In the genomic region with DNA sequence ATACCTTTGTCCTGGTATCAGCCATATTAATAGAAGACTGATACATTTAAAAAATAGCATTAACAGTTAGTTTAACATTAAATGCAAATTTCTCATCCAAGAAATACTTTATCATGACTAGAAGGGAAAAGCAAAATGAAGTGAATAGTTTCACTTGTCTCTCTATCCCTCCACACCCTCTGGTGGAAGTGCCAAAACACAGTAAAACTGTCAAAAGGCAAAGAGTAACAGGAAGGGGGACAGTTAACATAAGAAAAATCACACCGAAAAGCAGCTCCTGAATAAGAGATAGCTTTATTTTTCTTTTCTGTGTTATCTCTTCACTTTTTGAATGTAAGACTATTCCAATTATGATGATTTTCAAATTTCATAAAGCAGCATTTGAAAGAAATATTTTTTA, we compare ENCODE assay signal across 10 cellular contexts.
DNase-seq lines count a peak whose midpoint lies in the region; TF ChIP-seq lines count a peak whose summit lies in the region.
"Had no signal": no experiment of that assay in that cellular context is flagged by ENCODE, and none has a peak within 500 bp of the region (broad histone marks: within the 10 kb centered on the region; RNA-seq: fewer than 3 reads in every experiment).

No MANE protein-coding gene starts in this region.

- H3K4me3 ChIP-seq in AG10803 (ENCODE audit: low read length) = no peak overlapping the region
- H3K4me3 ChIP-seq: gastrocnemius medialis had no signal

- DNase-seq in AG10803 (ENCODE audit: low read depth) = no peak
- no peak for DNase-seq in GM10266 (ENCODE audit: extremely low spot score)
- DNase-seq in NOMO-1 treated with DMSO at 0.1 percent for 48 hours (lab: John Stamatoyannopoulos, UW; ENCODE audit: unreplicated experiment) = peak; percentile 48
- DNase-seq in glomerular visceral epithelial cell (ENCODE audit: extremely low spot score) = peak; percentile 8
- no peak for DNase-seq in NCI-H510A (lab: John Stamatoyannopoulos, UW)
- DNase-seq in middle frontal gyrus (ENCODE audit: extremely low spot score, low spot score) = no peak
- no peak for DNase-seq in NCI-H2107 treated with DMSO at 0.1 percent for 48 hours (lab: John Stamatoyannopoulos, UW; ENCODE audit: unreplicated experiment)
- no peak for DNase-seq in epidermal melanocyte (ENCODE audit: insufficient read length, low spot score)
- DNase-seq: gastrocnemius medialis, HCEC 1CT had no signal

- peak; percentile 42 for TF ChIP-seq CTCF in AG10803 (conservative IDR thresholded peaks at IDR 0.05; ENCODE audit: low read length)
- peak; percentile 10 for TF ChIP-seq CTCF in GM10266 (IDR thresholded peaks at IDR 0.05; ENCODE audit: control insufficient read depth, insufficient read depth, low read depth, missing control alignments)

Comparison
In these comparisons a context has a peak if more than half of its experiments do, and no peak if none do; other contexts are left out.
1. DNase-seq: peak in NOMO-1 treated with DMSO at 0.1 percent for 48 hours (single experiment) and glomerular visceral epithelial cell (single experiment); none in AG10803 (single experiment), GM10266 (single experiment), NCI-H510A (single experiment), middle frontal gyrus (single experiment), NCI-H2107 treated with DMSO at 0.1 percent for 48 hours (single experiment) and epidermal melanocyte (single experiment).